In genomic region chr13:83216521-83217245, GRCh38 we compare ENCODE assay signal across 10 cellular contexts.
"Had no signal": no experiment of that assay in that cellular context is flagged by ENCODE, and none has a peak within 500 bp of the region (broad histone marks: within the 10 kb centered on the region; RNA-seq: fewer than 3 reads in every experiment).

No MANE protein-coding gene starts in this region.

- H3K4me2 ChIP-seq: hepatocyte had no signal

- H3K4me1 ChIP-seq: gastroesophageal sphincter had no signal

- H3K79me2 ChIP-seq: hepatocyte had no signal

- H3K27ac ChIP-seq: dorsolateral prefrontal cortex, gastroesophageal sphincter, hepatocyte had no signal

- H3K4me3 ChIP-seq: dorsolateral prefrontal cortex, gastroesophageal sphincter, hepatocyte had no signal

- H2AFZ ChIP-seq: hepatocyte had no signal

- H3K27me3 ChIP-seq: dorsolateral prefrontal cortex, gastroesophageal sphincter, hepatocyte had no signal

- DNase-seq: activated CD4-positive, alpha-beta memory T cell treated with anti-CD3 and anti-CD28 coated beads for 36 hours; activated effector memory CD4-positive, alpha-beta T cell treated with anti-CD3 and anti-CD28 coated beads, Interleukin-2, amount 50 U/mL, for 16 hours; activated T-cell treated with anti-CD3 and anti-CD28 coated beads, Interleukin-2, amount 50 U/mL, for 4 hours; dorsolateral prefrontal cortex; kidney glomerular epithelial cell; nephron progenitor cell; stimulated activated CD4-positive, alpha-beta T cell treated with anti-CD3 and anti-CD28 coated beads, Interleukin-2, amount 100 ng/mL, for 48 hours; stimulated activated naive CD8-positive, alpha-beta T cell treated with anti-CD3 and anti-CD28 coated beads, Interleukin-15, Interleukin-2, amounts not matched to agents 100 U/mL and 50 U/mL, for 24 hours had no signal

- H3K36me3 ChIP-seq: gastroesophageal sphincter had no signal
